In genomic region chr17:66636111-66636510, GRCh38 we compare ENCODE assay signal across 15 cellular contexts.
DNase-seq lines count a peak whose midpoint lies in the region; ATAC-seq and TF ChIP-seq lines count a peak whose summit lies in the region.
"Had no signal": no experiment of that assay in that cellular context is flagged by ENCODE, and none has a peak within 500 bp of the region (broad histone marks: within the 10 kb centered on the region; RNA-seq: fewer than 3 reads in every experiment).

No MANE protein-coding gene starts in this region.

- CTCF ChIA-PET in T-cell (lab: Charles Lee): interaction anchor here in 1 of 2 donors (0.6 kb wide), 1 partner anchor 477 kb away, joined by 3 read pairs; no protein-coding TSS in a partner anchor

- no peak overlapping the region for H3K4me3 Mint-ChIP-seq in T-cell

- H3K4me1 ChIP-seq in RWPE2 (ENCODE audit: insufficient read depth, poor library complexity, severe bottlenecking): peaks cover 9% of the 10 kb centered on the region

- peak overlapping the region in 1 of 2 donors; percentile 61 for H3K27ac Mint-ChIP-seq in T-cell

- H3K4me3 ChIP-seq in RWPE2 (ENCODE audit: severe bottlenecking) (no peak overlapping the region), fibroblast of pulmonary artery (replicated peaks; ENCODE audit: low read depth, low read length) (no peak overlapping the region)
- H3K4me3 ChIP-seq: BLaER1 treated with 17β-estradiol and CSF1 and Interleukin-3, amounts not matched to agents 10 nM and 100 nM; stomach had no signal

- H3K36me3 ChIP-seq in RWPE2 (ENCODE audit: low read depth): no peaks in the 10 kb centered on the region

- H3K27me3 ChIP-seq in RWPE2 (ENCODE audit: insufficient read depth, poor library complexity, severe bottlenecking): no peaks in the 10 kb centered on the region
- H3K27me3 ChIP-seq: BLaER1 treated with 17β-estradiol and CSF1 and Interleukin-3, amounts not matched to agents 10 nM and 100 nM; stomach had no signal

- H3K4me1 Mint-ChIP-seq in T-cell: peaks cover 45 to 49% (median 46%) of the 10 kb centered on the region in 3 donors

- TF ChIP-seq CTCF in RWPE2 (IDR thresholded peaks at IDR 0.05; ENCODE audit: poor library complexity, severe bottlenecking): no peak
- no peak for TF ChIP-seq CTCF in fibroblast of pulmonary artery (IDR thresholded peaks at IDR 0.05; ENCODE audit: low read length, missing control alignments)

- no peaks in the 10 kb centered on the region for H3K9me3 ChIP-seq in RWPE2 (ENCODE audit: severe bottlenecking)
- H3K9me3 ChIP-seq: BLaER1 treated with 17β-estradiol and CSF1 and Interleukin-3, amounts not matched to agents 10 nM and 100 nM; stomach had no signal

- H3K36me3 Mint-ChIP-seq in T-cell: peaks cover 18% of the 10 kb centered on the region

- peak; percentile 20 for DNase-seq in stimulated activated CD4-positive, alpha-beta T cell treated with anti-CD3 and anti-CD28 coated beads, Interleukin-4, amount 100 ng/mL, for 24 hours
- DNase-seq in stimulated activated CD4-positive, alpha-beta T cell treated with anti-CD3 and anti-CD28 coated beads, Interleukin-4, amount 100 ng/mL, for 4 hours: no peak
- DNase-seq in RWPE2 (ENCODE audit: low spot score) (no peak), fibroblast of pulmonary artery (ENCODE audit: low read depth) (peak; percentile 42), NCI-H2029 treated with DMSO at 0.1 percent for 48 hours (lab: John Stamatoyannopoulos, UW) (no peak), GOT3 (lab: John Stamatoyannopoulos, UW) (no peak), T-cell (no peak), ureter (ENCODE audit: low spot score) (no peak)
- DNase-seq: activated CD8-positive, alpha-beta memory T cell treated with anti-CD3 and anti-CD28 coated beads, Interleukin-2, amount 50 U/mL, for 4 hours; foreskin melanocyte; left ventricle myocardium superior; NCI-H510A treated with DMSO at 0.1 percent for 48 hours; stimulated activated CD4-positive, alpha-beta T cell treated with anti-CD3 and anti-CD28 coated beads, Interleukin-1b, Interleukin-23, amount 100 ng/mL, for 48 hours; stomach had no signal

- POLR2A ChIA-PET in T-cell (lab: Charles Lee): no interaction called here

- ATAC-seq in RWPE2 (ENCODE audit: low read depth) (0 out of 3 replicates have a peak, but pooled peaks have one; percentile 38), T-cell (replicated peaks in 1 of 4) (no peak)
- ATAC-seq: left ventricle myocardium superior had no signal

- no peak overlapping the region for H3K27ac ChIP-seq in RWPE2 (ENCODE audit: poor library complexity, severe bottlenecking)
- H3K27ac ChIP-seq: BLaER1 treated with 17β-estradiol and CSF1 and Interleukin-3, amounts not matched to agents 10 nM and 100 nM; stomach had no signal

- H3K9me3 Mint-ChIP-seq in T-cell: no peaks in the 10 kb centered on the region

- H3K27me3 Mint-ChIP-seq in T-cell: no peaks in the 10 kb centered on the region

Comparison
In these comparisons a context has a peak if more than half of its experiments do, and no peak if none do; other contexts are left out.
1. DNase-seq: peak in stimulated activated CD4-positive, alpha-beta T cell treated with anti-CD3 and anti-CD28 coated beads, Interleukin-4, amount 100 ng/mL, for 24 hours (single experiment) and fibroblast of pulmonary artery (single experiment); none in stimulated activated CD4-positive, alpha-beta T cell treated with anti-CD3 and anti-CD28 coated beads, Interleukin-4, amount 100 ng/mL, for 4 hours (0 of 2), RWPE2 (single experiment), NCI-H2029 treated with DMSO at 0.1 percent for 48 hours (single experiment), GOT3 (single experiment), T-cell (0 of 34) and ureter (single experiment).